10 cellular contexts compared by ENCODE assay signal in the genomic region with DNA sequence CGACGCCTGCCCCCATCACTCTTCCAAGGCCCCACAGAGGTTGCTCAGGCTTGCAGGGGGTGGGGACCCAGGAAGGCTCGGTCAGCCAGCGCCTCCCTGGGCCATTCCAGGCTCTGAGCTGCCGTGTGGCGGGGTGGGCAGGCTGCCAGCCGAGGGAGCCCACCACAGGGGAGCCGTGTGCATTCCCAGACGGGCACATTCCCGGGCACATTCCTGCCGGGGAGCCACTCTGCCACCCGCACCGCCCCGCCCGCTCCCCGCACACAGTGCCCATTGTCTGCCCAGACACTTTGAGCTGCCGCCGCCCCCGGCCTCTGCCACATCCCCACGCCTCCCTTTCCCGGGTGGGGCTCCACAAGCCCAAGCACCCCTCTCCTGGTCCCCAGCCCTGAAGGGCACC. TPM values are rescaled to one million over a fixed set of nuclear protein-coding genes. Genes with fewer than 3 reads are reported as not detected.
A peak's percentile ranks its signal among the peaks of the same experiment; 100 is the strongest.
DNase-seq lines count a peak whose midpoint lies in the region; ATAC-seq, FAIRE-seq and TF ChIP-seq lines count a peak whose summit lies in the region.
"Had no signal": no experiment of that assay in that cellular context is flagged by ENCODE, and none has a peak within 500 bp of the region (broad histone marks: within the 10 kb centered on the region; RNA-seq: fewer than 3 reads in every experiment).

No MANE protein-coding gene starts in this region.

- H3K4me1 ChIP-seq in Caco-2 (peaks cover 44% of the 10 kb centered on the region), keratinocyte (ENCODE audit: control insufficient read depth, extremely low read depth, insufficient read depth, low read length) (peaks cover 65% of the 10 kb centered on the region), gastrocnemius medialis (peaks cover 31 to 32% of the 10 kb centered on the region in 2 donors)

- H3K27me3 ChIP-seq in Caco-2 (replicated peaks; ENCODE audit: control insufficient read depth, insufficient read depth, low read length) (no peaks in the 10 kb centered on the region), keratinocyte (ENCODE audit: control insufficient read depth, extremely low read depth, insufficient read depth, low read length) (no peaks in the 10 kb centered on the region), gastrocnemius medialis (no peaks in the 10 kb centered on the region)

- H2AFZ ChIP-seq in keratinocyte (ENCODE audit: control insufficient read depth, low read length): no peak overlapping the region

- intact Hi-C loops in Caco-2 (cut with micrococcal nuclease; ENCODE audit: unreplicated experiment) (loop anchor here (5.0 kb wide), 1 partner anchor 40 kb away; no protein-coding TSS in a partner anchor), gastrocnemius medialis (cut with DNase I; ENCODE audit: low total_unique reads) (no loop called here)

- peak overlapping the region; percentile 86 for H3K27ac Mint-ChIP-seq in Caco-2 (ENCODE audit: unreplicated experiment)
- H3K27ac Mint-ChIP-seq: B cell had no signal

- no peaks in the 10 kb centered on the region for H3K36me3 Mint-ChIP-seq in Caco-2 (ENCODE audit: insufficient read depth, unreplicated experiment)

- TF ChIP-seq POLR2A in gastrocnemius medialis (IDR thresholded peaks at IDR 0.05): no peak

- FAIRE-seq in keratinocyte (lab: Jason Lieb, UNC): no peak

- H3K36me3 ChIP-seq in Caco-2 (ENCODE audit: control insufficient read depth, insufficient read depth, low read length) (no peaks in the 10 kb centered on the region), keratinocyte (ENCODE audit: control insufficient read depth in 2 of 2, extremely low read depth in 1 of 2, insufficient read depth in 2 of 2, low read length in 2 of 2) (no peaks in the 10 kb centered on the region), gastrocnemius medialis (no peaks in the 10 kb centered on the region)

- DNase-seq in Caco-2 (no peak), keratinocyte (ENCODE audit: low read depth, low spot score) (no peak), gastrocnemius medialis (no peak), SIG-M5 treated with dmso at 0.1 percent for 504 hours (lab: John Stamatoyannopoulos, UW; ENCODE audit: unreplicated experiment) (no peak), SKM-1 (lab: John Stamatoyannopoulos, UW; ENCODE audit: unreplicated experiment) (no peak)
- no peak for DNase-seq in stimulated activated CD8-positive, alpha-beta memory T cell treated with anti-CD3 and anti-CD28 coated beads, Interleukin-4, amount 100 ng/mL, for 48 hours
- DNase-seq: NCI-H1105 had no signal

- peak overlapping the region; percentile 73 for H3K4me2 ChIP-seq in keratinocyte (ENCODE audit: control insufficient read depth, extremely low read depth, insufficient read depth, low read depth, low read length)

- no peak overlapping the region for H3K4me3 Mint-ChIP-seq in Caco-2 (ENCODE audit: unreplicated experiment)
- H3K4me3 Mint-ChIP-seq: B cell had no signal

- no TSS peak for BruUV-seq in Caco-2 (replicated peaks; lab: Mats Ljungman, UMichigan)

- dilution Hi-C loops in keratinocyte (cut with MboI; ENCODE audit: extremely low pct_ligation_motif_present, low sequenced_read_pairs): no loop called here

- CTCF ChIA-PET in Caco-2 (lab: Charles Lee): interaction anchor here (0.7 kb wide), 1 partner anchor 52 kb away, joined by 3 read pairs; no protein-coding TSS in a partner anchor

- H3K27me3 Mint-ChIP-seq in Caco-2 (ENCODE audit: insufficient read depth, unreplicated experiment): no peaks in the 10 kb centered on the region

- H3K27ac ChIP-seq in angular gyrus (ENCODE audit: low read depth, low read length): peak overlapping the region; percentile 30
- peak overlapping the region; percentile 92 for H3K27ac ChIP-seq in keratinocyte (ENCODE audit: control insufficient read depth, insufficient read depth, low read length)
- peak overlapping the region; percentile 77 to 83 (median 80) for H3K27ac ChIP-seq in gastrocnemius medialis

- H3K9me3 ChIP-seq in Caco-2 (no peaks in the 10 kb centered on the region), keratinocyte (ENCODE audit: control insufficient read depth, low read depth, low read length) (no peaks in the 10 kb centered on the region), gastrocnemius medialis (no peaks in the 10 kb centered on the region)

- H3K4me3 ChIP-seq in Caco-2 (ENCODE audit: low read depth, low read length): no peak overlapping the region
- H3K4me3 ChIP-seq in keratinocyte (ENCODE audit: control insufficient read depth in 2 of 3, extremely low read depth in 1 of 3, insufficient read depth in 2 of 3, low read depth in 1 of 3, low read length in 3 of 3): peak overlapping the region in 1 of 3 experiments; percentile 17
- no peak overlapping the region for H3K4me3 ChIP-seq in gastrocnemius medialis

- POLR2A ChIA-PET in Caco-2 (lab: Charles Lee): no interaction called here

- no peaks in the 10 kb centered on the region for H4K20me1 ChIP-seq in keratinocyte (ENCODE audit: control insufficient read depth, extremely low read depth, insufficient read depth, low read length)

- no peak for TF ChIP-seq CTCF in Caco-2 (IDR thresholded peaks at IDR 0.05; ENCODE audit: insufficient read depth in 1 of 2, low read depth in 1 of 2, low read length in 1 of 2, severe bottlenecking in 1 of 2, unreplicated experiment in 1 of 2)
- TF ChIP-seq CTCF in keratinocyte (optimal IDR thresholded peaks at IDR 0.05 in 1 of 3, IDR thresholded peaks at IDR 0.05 in 1 of 3, conservative IDR thresholded peaks at IDR 0.05 in 1 of 3; ENCODE audit: extremely low read depth in 1 of 3, insufficient read depth in 2 of 3, low read length in 3 of 3): no peak
- TF ChIP-seq CTCF in gastrocnemius medialis (IDR thresholded peaks at IDR 0.05 in 4 of 5, conservative IDR thresholded peaks at IDR 0.05 in 1 of 5): no peak

- no peaks in the 10 kb centered on the region for H3K79me2 ChIP-seq in keratinocyte (ENCODE audit: control insufficient read depth, insufficient read depth, low read length)

- peaks cover 24% of the 10 kb centered on the region for H3K4me1 Mint-ChIP-seq in Caco-2 (ENCODE audit: low read depth, unreplicated experiment)

- ATAC-seq in gastrocnemius medialis (no peak), GM21619 (IDR thresholded peaks at IDR 0.05; ENCODE audit: unreplicated experiment) (no peak)

- H3K9ac ChIP-seq in keratinocyte (ENCODE audit: control insufficient read depth, extremely low read depth, insufficient read depth, low read length): peak overlapping the region; percentile 63

- in situ Hi-C loops in gastrocnemius medialis (cut with MboI; ENCODE audit: low sequenced_read_pairs in 4 of 4): no loop called here

- no peaks in the 10 kb centered on the region for H3K9me1 ChIP-seq in keratinocyte (ENCODE audit: control insufficient read depth, extremely low read depth, insufficient read depth, low read length)

- H3K9me3 Mint-ChIP-seq in Caco-2 (ENCODE audit: unreplicated experiment): no peaks in the 10 kb centered on the region

RNA-seq across cellular contexts. Expression of a gene that starts 27.4 kb away (rescaled TPM):
- total RNA-seq in Caco-2 (2022): 1,668 and 1,699 TPM in 2 replicates
- polyA plus RNA-seq in keratinocyte: 2,424 to 2,611 TPM (median 2,538 TPM) in 3 replicates
- 2,618 TPM for polyA plus RNA-seq in keratinocyte (2011; ENCODE audit: low read depth)
- polyA plus RNA-seq in keratinocyte (2011; cell fraction: cytosol; rRNA removed): 2,037 and 2,979 TPM in 2 replicates
- polyA plus RNA-seq in keratinocyte (2011; cell fraction: nucleus; rRNA removed): 1,267 and 1,276 TPM in 2 replicates
- 2,146 and 2,726 TPM in 2 replicates for polyA plus RNA-seq in keratinocyte (2012; ENCODE audit: low replicate concordance)
- 1,617 to 1,755 TPM (median 1,669 TPM) in 3 replicates for polyA minus RNA-seq in keratinocyte
- 2,002 TPM for polyA minus RNA-seq in keratinocyte (2011; cell fraction: cytosol; rRNA and poly(A)+ RNA removed)
- 534 and 588 TPM in 2 replicates for polyA minus RNA-seq in keratinocyte (2011; cell fraction: nucleus; rRNA and poly(A)+ RNA removed)
- total RNA-seq in gastrocnemius medialis: 100 to 1,000 TPM; 261 to 680 (median 391) TPM

RNA-seq across cellular contexts. Expression of a gene that starts 47.2 kb away (rescaled TPM):
- total RNA-seq in Caco-2 (2022) (7.2 and 8.3 TPM in 2 replicates), gastrocnemius medialis (10 to 100 TPM in 1 of 4 donors, 1 to 10 TPM in 3; 6.0 to 20.0 (median 8.9) TPM)
- 4.3 to 10.3 TPM (median 6.0 TPM) in 3 replicates for polyA plus RNA-seq in keratinocyte
- 4.1 TPM for polyA plus RNA-seq in keratinocyte (2011; ENCODE audit: low read depth)
- 5.7 and 7.5 TPM in 2 replicates for polyA plus RNA-seq in keratinocyte (2011; cell fraction: cytosol; rRNA removed)
- 13.7 and 15.8 TPM in 2 replicates for polyA plus RNA-seq in keratinocyte (2011; cell fraction: nucleus; rRNA removed)
- polyA plus RNA-seq in keratinocyte (2012; ENCODE audit: low replicate concordance): 2.2 and 8.5 TPM in 2 replicates
- 4.4 to 17.7 TPM (median 4.6 TPM) in 3 replicates for polyA minus RNA-seq in keratinocyte
- polyA minus RNA-seq in keratinocyte (2011; cell fraction: cytosol; rRNA and poly(A)+ RNA removed): 9.4 TPM
- polyA minus RNA-seq in keratinocyte (2011; cell fraction: nucleus; rRNA and poly(A)+ RNA removed): 9.4 and 9.9 TPM in 2 replicates
- total RNA-seq: B cell had no signal

RNA-seq across cellular contexts. Expression of a gene that starts 57.8 kb away (rescaled TPM):
- 20.2 and 21.9 TPM in 2 replicates for total RNA-seq in Caco-2 (2022)
- 0.63 to 1.4 TPM (median 0.76 TPM) in 3 replicates for polyA plus RNA-seq in keratinocyte
- 0.67 TPM for polyA plus RNA-seq in keratinocyte (2011; ENCODE audit: low read depth)
- polyA plus RNA-seq in keratinocyte (2011; cell fraction: cytosol; rRNA removed): 1.2 and 2.7 TPM in 2 replicates
- 1.5 and 2.7 TPM in 2 replicates for polyA plus RNA-seq in keratinocyte (2011; cell fraction: nucleus; rRNA removed)
- polyA plus RNA-seq in keratinocyte (2012; ENCODE audit: low replicate concordance): 0.78 and 2.2 TPM in 2 replicates
- polyA minus RNA-seq in keratinocyte: 0.54 to 1.9 TPM (median 0.56 TPM) in 3 replicates
- polyA minus RNA-seq in keratinocyte (2011; cell fraction: cytosol; rRNA and poly(A)+ RNA removed): 1.5 TPM
- polyA minus RNA-seq in keratinocyte (2011; cell fraction: nucleus; rRNA and poly(A)+ RNA removed): 0.62 and 1.3 TPM in 2 replicates
- total RNA-seq in gastrocnemius medialis: 10 to 100 TPM in 2 of 4 donors, 1 to 10 TPM in 2; 2.8 to 17.2 (median 9.7) TPM

Comparison
In these comparisons a context has a peak if more than half of its experiments do, and no peak if none do; other contexts are left out.
1. H3K27ac ChIP-seq: peak in every context shown above with its lines; median percentile 92 in keratinocyte; 80 in gastrocnemius medialis; 30 in angular gyrus.